Comparison of ENCODE assay signal across 27 cellular contexts in the genomic region with DNA sequence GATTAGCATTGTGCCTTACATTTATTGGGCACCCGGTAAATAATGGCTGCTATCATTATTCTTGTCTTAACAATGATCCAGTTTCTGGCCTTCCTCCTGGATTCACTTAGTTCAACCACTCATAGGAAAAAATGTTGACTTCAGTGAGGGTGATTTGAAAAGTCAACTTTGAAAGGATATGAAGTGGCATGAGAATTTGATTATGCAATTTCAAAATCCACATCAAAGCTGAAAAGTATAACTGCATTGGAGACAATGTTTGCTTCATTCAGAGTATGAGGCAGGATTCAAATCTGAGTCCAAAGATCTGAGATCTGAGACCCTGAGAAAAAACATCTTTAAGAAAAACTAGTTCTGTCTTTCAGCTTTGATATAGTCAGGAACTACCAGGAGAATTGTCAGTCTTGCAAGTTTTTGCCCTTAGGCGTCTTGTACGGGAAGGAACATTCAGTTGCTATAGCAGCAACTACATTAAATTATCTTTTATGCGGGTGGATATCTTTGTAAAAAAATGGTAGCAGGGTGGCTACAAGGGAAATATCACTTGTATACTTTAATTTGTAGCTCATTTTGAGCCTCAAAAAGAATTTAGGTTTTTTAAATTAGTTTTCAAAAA.
"Had no signal": no experiment of that assay in that cellular context is flagged by ENCODE, and none has a peak within 500 bp of the region (broad histone marks: within the 10 kb centered on the region; RNA-seq: fewer than 3 reads in every experiment).

No MANE protein-coding gene starts in this region.

- H3K4me2 ChIP-seq: hepatocyte, neural progenitor cell had no signal

- H3K9me3 Mint-ChIP-seq: nephron progenitor cell, neural progenitor cell, type B pancreatic cell had no signal

- H3K4me3 Mint-ChIP-seq: naive B cell; natural killer cell; nephron progenitor cell; neural progenitor cell; stimulated activated naive B cell treated with anti-CD40 and anti-IgM and Interleukin-4, amounts not matched to agents 10 μg/mL and 1 μg/mL and 100 μg/mL, for 72 hours; stimulated activated naive CD8-positive, alpha-beta T cell treated with anti-CD3 and anti-CD28 coated beads, Interleukin-15, Interleukin-2, amounts not matched to agents 100 ng/mL and 50 ng/mL, for 24 hours; type B pancreatic cell had no signal

- H3K9ac ChIP-seq: neural progenitor cell had no signal

- DNase-seq: islet precursor cell; lower lobe of right lung; mammary epithelial cell; mesenchymal stem cell; naive B cell; natural killer cell; nephron progenitor cell; occipital lobe; stimulated activated CD4-positive, alpha-beta T cell treated with anti-CD3 and anti-CD28 coated beads, Interleukin-12 subunit alpha, Interleukin-12 subunit beta, amount 100 ng/mL, for 4 hours; stimulated activated CD4-positive, alpha-beta T cell treated with anti-CD3 and anti-CD28 coated beads, Interleukin-15, amount 100 ng/mL, for 24 hours; stimulated activated CD4-positive, alpha-beta T cell treated with anti-CD3 and anti-CD28 coated beads, Interleukin-2, amount 100 ng/mL, for 24 hours; stimulated activated CD4-positive, alpha-beta T cell treated with anti-CD3 and anti-CD28 coated beads, Interleukin-4, amount 100 ng/mL, for 1 hour; stimulated activated naive B cell treated with anti-CD40 and anti-IgM and Interleukin-4, amounts not matched to agents 10 μg/mL and 1 μg/mL and 100 μg/mL, for 72 hours; tibial artery had no signal

- H3K4me3 ChIP-seq: hepatocyte, lower lobe of right lung, neural progenitor cell, right atrium auricular region, skin epidermis, suprapubic skin, thoracic aorta, tibial artery, vagina had no signal

- H3K27me3 ChIP-seq: hepatocyte, neural progenitor cell, neutrophil, right atrium auricular region, suprapubic skin, tibial artery, vagina had no signal

- H3K27ac ChIP-seq: hepatocyte, lower lobe of right lung, neural progenitor cell, neutrophil, right atrium auricular region, skin epidermis, suprapubic skin, thoracic aorta, tibial artery, vagina had no signal

- H3K4me1 ChIP-seq: lower lobe of right lung, neural progenitor cell, right atrium auricular region, suprapubic skin, tibial artery, vagina had no signal

- H3K36me3 ChIP-seq: lower lobe of right lung, neural progenitor cell, neutrophil, right atrium auricular region, suprapubic skin, thoracic aorta, tibial artery, vagina had no signal

- H2AFZ ChIP-seq: hepatocyte, neural progenitor cell had no signal

- H3K27ac Mint-ChIP-seq: naive B cell; natural killer cell; nephron progenitor cell; neural progenitor cell; progenitor cell of endocrine pancreas; stimulated activated naive B cell treated with anti-CD40 and anti-IgM and Interleukin-4, amounts not matched to agents 10 μg/mL and 1 μg/mL and 100 μg/mL, for 72 hours; stimulated activated naive CD8-positive, alpha-beta T cell treated with anti-CD3 and anti-CD28 coated beads, Interleukin-15, Interleukin-2, amounts not matched to agents 100 ng/mL and 50 ng/mL, for 24 hours; type B pancreatic cell had no signal

- H3K36me3 Mint-ChIP-seq: natural killer cell; neural progenitor cell; stimulated activated naive B cell treated with anti-CD40 and anti-IgM and Interleukin-4, amounts not matched to agents 10 μg/mL and 1 μg/mL and 100 μg/mL, for 72 hours; type B pancreatic cell had no signal

- H3K79me2 ChIP-seq: hepatocyte had no signal

- ATAC-seq: left lobe of liver; natural killer cell; sciatic nerve; stimulated activated naive B cell treated with anti-CD40 and anti-IgM and Interleukin-4, amounts not matched to agents 10 μg/mL and 1 μg/mL and 100 μg/mL, for 72 hours had no signal

- H3K9me3 ChIP-seq: lower lobe of right lung, right atrium auricular region, suprapubic skin, thoracic aorta, tibial artery, vagina had no signal

- H3K4me1 Mint-ChIP-seq: naive B cell; natural killer cell; nephron progenitor cell; neural progenitor cell; stimulated activated naive B cell treated with anti-CD40 and anti-IgM and Interleukin-4, amounts not matched to agents 10 μg/mL and 1 μg/mL and 100 μg/mL, for 72 hours had no signal
